In genomic region chr15:99250001-99250400, GRCh38 we compare ENCODE assay signal across 10 cellular contexts. TPM values are rescaled to one million over a fixed set of nuclear protein-coding genes. Genes with fewer than 3 reads are reported as not detected.
DNase-seq lines count a peak whose midpoint lies in the region; ATAC-seq and TF ChIP-seq lines count a peak whose summit lies in the region.
"Had no signal": no experiment of that assay in that cellular context is flagged by ENCODE, and none has a peak within 500 bp of the region (broad histone marks: within the 10 kb centered on the region; RNA-seq: fewer than 3 reads in every experiment).

No MANE protein-coding gene starts in this region.

- H3K27ac ChIP-seq in dorsolateral prefrontal cortex = peak overlapping the region in 24 of 59 donors; percentile 31 to 97 (median 90)
- peak overlapping the region; percentile 99 for H3K27ac ChIP-seq in muscle layer of duodenum (ENCODE audit: low read length)
- H3K27ac ChIP-seq in CD4-positive, alpha-beta T cell (ENCODE audit: low read depth, low read length) = no peak overlapping the region

- ATAC-seq in stimulated activated naive B cell treated with anti-CD40 and anti-IgM and Interleukin-4, amounts not matched to agents 10 μg/mL and 1 μg/mL and 100 μg/mL, for 72 hours (replicated peaks) = no peak
- ATAC-seq in HG03159 (IDR thresholded peaks at IDR 0.05; ENCODE audit: unreplicated experiment) = no peak
- ATAC-seq in CD4-positive, alpha-beta T cell (ENCODE audit: poor library complexity) = no peak
- ATAC-seq: stimulated activated effector memory CD8-positive, alpha-beta T cell treated with anti-CD3 and anti-CD28 coated beads, Interleukin-12 subunit alpha, Interleukin-12 subunit beta, amount 100 ng/mL, for 72 hours had no signal

- no peak for DNase-seq in AG10803 (ENCODE audit: low read depth)
- DNase-seq in NB4 (ENCODE audit: low read depth) = peak; percentile 28
- no peak for DNase-seq in dorsolateral prefrontal cortex
- DNase-seq in stimulated activated naive B cell treated with anti-CD40 and anti-IgM and Interleukin-4, amounts not matched to agents 10 μg/mL and 1 μg/mL and 100 μg/mL, for 72 hours = no peak
- DNase-seq in CD4-positive, alpha-beta T cell = no peak
- DNase-seq in SW480 (ENCODE audit: low spot score) = no peak
- DNase-seq: naive B cell had no signal

- no peak overlapping the region for H3K27ac Mint-ChIP-seq in stimulated activated naive B cell treated with anti-CD40 and anti-IgM and Interleukin-4, amounts not matched to agents 10 μg/mL and 1 μg/mL and 100 μg/mL, for 72 hours
- no peak overlapping the region for H3K27ac Mint-ChIP-seq in CD4-positive, alpha-beta T cell

- no peaks in the 10 kb centered on the region for H3K9me3 Mint-ChIP-seq in stimulated activated naive B cell treated with anti-CD40 and anti-IgM and Interleukin-4, amounts not matched to agents 10 μg/mL and 1 μg/mL and 100 μg/mL, for 72 hours
- peaks cover 3% of the 10 kb centered on the region for H3K9me3 Mint-ChIP-seq in CD4-positive, alpha-beta T cell
- H3K9me3 Mint-ChIP-seq: stimulated activated effector memory CD8-positive, alpha-beta T cell treated with anti-CD3 and anti-CD28 coated beads, Interleukin-12 subunit alpha, Interleukin-12 subunit beta, amount 100 ng/mL, for 72 hours had no signal

- no peak for TF ChIP-seq POLR2A in NB4 (IDR thresholded peaks at IDR 0.05; ENCODE audit: extremely low read depth, insufficient read length)

- H3K27me3 Mint-ChIP-seq in stimulated activated naive B cell treated with anti-CD40 and anti-IgM and Interleukin-4, amounts not matched to agents 10 μg/mL and 1 μg/mL and 100 μg/mL, for 72 hours = no peaks in the 10 kb centered on the region
- H3K27me3 Mint-ChIP-seq in CD4-positive, alpha-beta T cell = no peaks in the 10 kb centered on the region
- H3K27me3 Mint-ChIP-seq: naive B cell had no signal

- no peaks in the 10 kb centered on the region for H3K9me3 ChIP-seq in muscle layer of duodenum (ENCODE audit: control insufficient read depth in 1 of 2, low read length in 2 of 2)
- no peaks in the 10 kb centered on the region for H3K9me3 ChIP-seq in CD4-positive, alpha-beta T cell (ENCODE audit: control insufficient read depth, low read length)

- H3K4me3 ChIP-seq in AG10803 (ENCODE audit: low read length) = peak overlapping the region; percentile 89
- H3K4me3 ChIP-seq in NB4 (ENCODE audit: low read depth, low read length) = peak overlapping the region; percentile 79
- H3K4me3 ChIP-seq in dorsolateral prefrontal cortex = peak overlapping the region in 58 of 59 donors; percentile 52 to 98 (median 88)
- peak overlapping the region; percentile 70 to 97 for H3K4me3 ChIP-seq in muscle layer of duodenum (ENCODE audit: low read depth in 1 of 2, low read length in 2 of 2)

- peaks cover 16 to 24% of the 10 kb centered on the region in 2 donors for H3K4me1 Mint-ChIP-seq in stimulated activated naive B cell treated with anti-CD40 and anti-IgM and Interleukin-4, amounts not matched to agents 10 μg/mL and 1 μg/mL and 100 μg/mL, for 72 hours
- H3K4me1 Mint-ChIP-seq in CD4-positive, alpha-beta T cell (ENCODE audit: low read depth) = peaks cover 24% of the 10 kb centered on the region

- CTCF ChIA-PET in CD4-positive, alpha-beta T cell (lab: Charles Lee) = no interaction called here

- H3K36me3 Mint-ChIP-seq in stimulated activated naive B cell treated with anti-CD40 and anti-IgM and Interleukin-4, amounts not matched to agents 10 μg/mL and 1 μg/mL and 100 μg/mL, for 72 hours = no peaks in the 10 kb centered on the region
- peaks cover 4% of the 10 kb centered on the region for H3K36me3 Mint-ChIP-seq in CD4-positive, alpha-beta T cell (ENCODE audit: low read depth)
- H3K36me3 Mint-ChIP-seq: stimulated activated effector memory CD8-positive, alpha-beta T cell treated with anti-CD3 and anti-CD28 coated beads, Interleukin-12 subunit alpha, Interleukin-12 subunit beta, amount 100 ng/mL, for 72 hours had no signal

- no peaks in the 10 kb centered on the region for H3K27me3 ChIP-seq in dorsolateral prefrontal cortex
- no peaks in the 10 kb centered on the region for H3K27me3 ChIP-seq in muscle layer of duodenum (ENCODE audit: low read depth, low read length)
- H3K27me3 ChIP-seq in CD4-positive, alpha-beta T cell (ENCODE audit: control insufficient read depth, insufficient read depth, low read length) = no peaks in the 10 kb centered on the region

- POLR2A ChIA-PET in CD4-positive, alpha-beta T cell (lab: Charles Lee) = interaction anchor here (0.6 to 0.7 kb wide), 2 partner anchors 30 to 1083 kb away, joined by 3 read pairs; no protein-coding TSS in a partner anchor

- no peaks in the 10 kb centered on the region for H3K36me3 ChIP-seq in muscle layer of duodenum (ENCODE audit: control insufficient read depth in 1 of 2, insufficient read depth in 2 of 2, low read length in 2 of 2)

- intact Hi-C loops in dorsolateral prefrontal cortex (cut with DNase I) = loop anchor here in 1 of 2 donors (10.0 kb wide), 1 partner anchor 485 kb away; the partner anchor contains the start of gene LYSMD4
- intact Hi-C loops in CD4-positive, alpha-beta T cell (cut with DNase I, micrococcal nuclease) = loop anchor here in 1 of 2 experiments (5.0 kb wide), 2 partner anchors 672 to 1097 kb away; no protein-coding TSS in a partner anchor

- peaks cover 0 to 29% of the 10 kb centered on the region in 2 donors for H3K4me1 ChIP-seq in muscle layer of duodenum (ENCODE audit: control insufficient read depth in 1 of 2, insufficient read depth in 2 of 2, low read length in 2 of 2)

- no peak overlapping the region for H3K4me3 Mint-ChIP-seq in stimulated activated naive B cell treated with anti-CD40 and anti-IgM and Interleukin-4, amounts not matched to agents 10 μg/mL and 1 μg/mL and 100 μg/mL, for 72 hours
- H3K4me3 Mint-ChIP-seq in CD4-positive, alpha-beta T cell = no peak overlapping the region

- TF ChIP-seq CTCF in AG10803 (conservative IDR thresholded peaks at IDR 0.05; ENCODE audit: low read length) (no peak), NB4 (IDR thresholded peaks at IDR 0.05; ENCODE audit: low read depth, low read length) (no peak), dorsolateral prefrontal cortex (IDR thresholded peaks at IDR 0.05 in 54 of 56, conservative IDR thresholded peaks at IDR 0.05 in 2 of 56; ENCODE audit: low read depth in 1 of 56, partially characterized antibody in 56 of 56) (no peak)
- no peak for TF ChIP-seq CTCF in CD4-positive, alpha-beta T cell (IDR thresholded peaks at IDR 0.05)

RNA-seq across cellular contexts. Expression of gene TTC23, which starts 0.6 kb away (rescaled TPM):
- 10 to 100 TPM in 78 of 120 experiments, 1 to 10 TPM in 42; 4.6 to 24.9 (median 11.1) TPM for total RNA-seq in dorsolateral prefrontal cortex
- under 1 TPM; 0.19 to 0.81 TPM for total RNA-seq in CD4-positive, alpha-beta T cell

RNA-seq across cellular contexts. Expression of gene LRRC28, which starts 1.3 kb away (rescaled TPM):
- total RNA-seq in dorsolateral prefrontal cortex = 10 to 100 TPM; 34.0 to 76.7 (median 52.3) TPM
- 10 to 100 TPM; 12.5 to 14.4 TPM for total RNA-seq in CD4-positive, alpha-beta T cell
